6 cellular contexts compared by ENCODE assay signal in the genomic region with DNA sequence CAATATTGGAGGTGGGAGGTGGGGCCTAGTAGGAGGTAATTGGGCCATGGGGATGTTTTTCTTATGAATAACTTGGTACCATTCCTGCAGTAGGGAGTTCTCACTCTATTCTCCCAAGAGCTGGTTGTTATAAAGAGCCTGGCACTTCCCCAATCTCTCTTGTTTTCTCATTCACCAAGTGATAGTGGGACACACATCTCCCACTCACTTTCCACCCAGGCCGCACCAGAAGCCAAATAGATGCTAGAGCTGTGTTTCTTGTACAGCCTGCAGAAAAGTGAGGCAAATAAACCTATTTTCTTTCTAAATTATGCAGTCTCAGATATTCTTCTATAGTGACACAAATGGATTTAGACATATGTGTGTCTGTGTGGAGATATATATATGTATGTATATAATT.
"Had no signal": no experiment of that assay in that cellular context is flagged by ENCODE, and none has a peak within 500 bp of the region (broad histone marks: within the 10 kb centered on the region; RNA-seq: fewer than 3 reads in every experiment).

No MANE protein-coding gene starts in this region.

- ATAC-seq: HepG2, K562 had no signal

- H3K4me3 ChIP-seq: K562 had no signal

- H3K9ac ChIP-seq: KMS-11 had no signal

- H3K4me2 ChIP-seq: KMS-11 had no signal

- DNase-seq: IMR-90, KBM-7, KG1 had no signal
